1 cellular context compared by ENCODE assay signal in genomic region chr16:81140930-81141780, GRCh38.
TF ChIP-seq lines count a peak whose summit lies in the region.

No MANE protein-coding gene starts in this region.

TF ChIP-seq in HepG2, 621 proteins besides CTCF, POLR2A, EP300 and RAD21 (continued from another document and continues in another):
- TF ChIP-seq TRIM22 (IDR thresholded peaks at IDR 0.05) (no peak), SMYD3 (CRISPR knock-in tag; IDR thresholded peaks at IDR 0.05) (no peak), CCDC6 (CRISPR knock-in tag; IDR thresholded peaks at IDR 0.05) (no peak), ZBTB26 (CRISPR knock-in tag; IDR thresholded peaks at IDR 0.05; ENCODE audit: borderline replicate concordance) (peak; percentile 42; the same call in 1 of the 2 replicates), DMAP1 (CRISPR knock-in tag; IDR thresholded peaks at IDR 0.05) (peak; percentile 83), KLF12 (CRISPR knock-in tag; IDR thresholded peaks at IDR 0.05; ENCODE audit: borderline replicate concordance) (no peak), ETS1 (CRISPR knock-in tag; IDR thresholded peaks at IDR 0.05) (no peak), ZFP37 (CRISPR knock-in tag; IDR thresholded peaks at IDR 0.05; ENCODE audit: borderline replicate concordance) (no peak), PAWR (CRISPR knock-in tag; IDR thresholded peaks at IDR 0.05; ENCODE audit: borderline replicate concordance) (no peak), ZNF652 (CRISPR knock-in tag; IDR thresholded peaks at IDR 0.05; ENCODE audit: borderline replicate concordance, low read depth) (no peak; the same call in none of the 2 replicates), CHD4 (IDR thresholded peaks at IDR 0.05; ENCODE audit: borderline replicate concordance, low read length) (peak; percentile 87; the same call in 1 of the 2 replicates), GABPA (IDR thresholded peaks at IDR 0.05; ENCODE audit: low read depth, low read length) (no peak), GABPA (CRISPR knock-in tag; IDR thresholded peaks at IDR 0.05; ENCODE audit: low read depth) (no peak), RARG (CRISPR knock-in tag; IDR thresholded peaks at IDR 0.05; ENCODE audit: low read depth) (no peak), TERF1 (CRISPR knock-in tag; IDR thresholded peaks at IDR 0.05) (no peak), SRSF9 (IDR thresholded peaks at IDR 0.05; ENCODE audit: borderline replicate concordance, insufficient read depth, low read depth, low read length, poor library complexity, severe bottlenecking) (no peak), ZNF318 (CRISPR knock-in tag; IDR thresholded peaks at IDR 0.05) (no peak), ZBTB20 (CRISPR knock-in tag; IDR thresholded peaks at IDR 0.05; ENCODE audit: borderline replicate concordance, low read depth) (no peak; the same call in 1 of the 2 replicates), ZNF180 (CRISPR knock-in tag; IDR thresholded peaks at IDR 0.05; ENCODE audit: borderline replicate concordance, low read depth) (no peak), KLF13 (CRISPR knock-in tag; IDR thresholded peaks at IDR 0.05) (peak; percentile 98; the same call in 1 of the 2 replicates), HMG20A (CRISPR knock-in tag; IDR thresholded peaks at IDR 0.05; ENCODE audit: borderline replicate concordance) (peak; percentile 15; the same call in 1 of the 2 replicates), NR2F6 (IDR thresholded peaks at IDR 0.05) (no peak), NR2F6 (CRISPR knock-in tag; IDR thresholded peaks at IDR 0.05) (no peak), XRCC5 (optimal IDR thresholded peaks at IDR 0.05; ENCODE audit: low read length) (peak; percentile 81), HINFP (CRISPR knock-in tag; IDR thresholded peaks at IDR 0.05; ENCODE audit: low read depth) (no peak), NR2F2 (IDR thresholded peaks at IDR 0.05; ENCODE audit: borderline replicate concordance, low read depth) (no peak), PAF1 (CRISPR knock-in tag; IDR thresholded peaks at IDR 0.05) (no peak), ZNF101 (CRISPR knock-in tag; IDR thresholded peaks at IDR 0.05; ENCODE audit: borderline replicate concordance, low read depth) (no peak), SIX4 (CRISPR knock-in tag; IDR thresholded peaks at IDR 0.05) (no peak; the same call in 1 of the 2 replicates), ZNF121 (CRISPR knock-in tag; IDR thresholded peaks at IDR 0.05) (peak; percentile 85; the same call in 1 of the 2 replicates), CEBPB (IDR thresholded peaks at IDR 0.05; ENCODE audit: borderline replicate concordance, low read depth, low read length) (no peak), FOSL1 (CRISPR knock-in tag; IDR thresholded peaks at IDR 0.05; ENCODE audit: borderline replicate concordance) (no peak), IRF9 (CRISPR knock-in tag; IDR thresholded peaks at IDR 0.05; ENCODE audit: borderline replicate concordance) (peak; percentile 87; the same call in 1 of the 2 replicates), TEAD2 (CRISPR knock-in tag; IDR thresholded peaks at IDR 0.05) (no peak), ZMAT5 (CRISPR knock-in tag; IDR thresholded peaks at IDR 0.05; ENCODE audit: borderline replicate concordance, low read depth) (no peak), TARDBP (CRISPR knock-in tag; IDR thresholded peaks at IDR 0.05) (no peak), BORCS8-MEF2B (CRISPR knock-in tag; IDR thresholded peaks at IDR 0.05) (peak; percentile 66; the same call in 1 of the 2 replicates), ZNF292 (CRISPR knock-in tag; IDR thresholded peaks at IDR 0.05; ENCODE audit: borderline replicate concordance, low read depth) (peak; percentile 59; the same call in 1 of the 2 replicates), ZIK1 (CRISPR knock-in tag; IDR thresholded peaks at IDR 0.05; ENCODE audit: borderline replicate concordance, low read depth) (peak; percentile 46; the same call in 1 of the 2 replicates), TEF (CRISPR knock-in tag; IDR thresholded peaks at IDR 0.05) (no peak), ZBTB42 (CRISPR knock-in tag; IDR thresholded peaks at IDR 0.05) (no peak; the same call in 1 of the 2 replicates), ZNF562 (CRISPR knock-in tag; IDR thresholded peaks at IDR 0.05; ENCODE audit: borderline replicate concordance) (no peak), ZBTB25 (CRISPR knock-in tag; IDR thresholded peaks at IDR 0.05) (0 out of 2 replicates have a peak, but pooled peaks have one; percentile 24), ZBTB1 (CRISPR knock-in tag; IDR thresholded peaks at IDR 0.05; ENCODE audit: borderline replicate concordance) (no peak), ISX (CRISPR knock-in tag; conservative IDR thresholded peaks at IDR 0.05) (0 out of 2 replicates have a peak, but pooled peaks have one; percentile 71), PITX1 (CRISPR knock-in tag; IDR thresholded peaks at IDR 0.05) (no peak)
